Comparison of ENCODE assay signal across 8 cellular contexts in the genomic region with DNA sequence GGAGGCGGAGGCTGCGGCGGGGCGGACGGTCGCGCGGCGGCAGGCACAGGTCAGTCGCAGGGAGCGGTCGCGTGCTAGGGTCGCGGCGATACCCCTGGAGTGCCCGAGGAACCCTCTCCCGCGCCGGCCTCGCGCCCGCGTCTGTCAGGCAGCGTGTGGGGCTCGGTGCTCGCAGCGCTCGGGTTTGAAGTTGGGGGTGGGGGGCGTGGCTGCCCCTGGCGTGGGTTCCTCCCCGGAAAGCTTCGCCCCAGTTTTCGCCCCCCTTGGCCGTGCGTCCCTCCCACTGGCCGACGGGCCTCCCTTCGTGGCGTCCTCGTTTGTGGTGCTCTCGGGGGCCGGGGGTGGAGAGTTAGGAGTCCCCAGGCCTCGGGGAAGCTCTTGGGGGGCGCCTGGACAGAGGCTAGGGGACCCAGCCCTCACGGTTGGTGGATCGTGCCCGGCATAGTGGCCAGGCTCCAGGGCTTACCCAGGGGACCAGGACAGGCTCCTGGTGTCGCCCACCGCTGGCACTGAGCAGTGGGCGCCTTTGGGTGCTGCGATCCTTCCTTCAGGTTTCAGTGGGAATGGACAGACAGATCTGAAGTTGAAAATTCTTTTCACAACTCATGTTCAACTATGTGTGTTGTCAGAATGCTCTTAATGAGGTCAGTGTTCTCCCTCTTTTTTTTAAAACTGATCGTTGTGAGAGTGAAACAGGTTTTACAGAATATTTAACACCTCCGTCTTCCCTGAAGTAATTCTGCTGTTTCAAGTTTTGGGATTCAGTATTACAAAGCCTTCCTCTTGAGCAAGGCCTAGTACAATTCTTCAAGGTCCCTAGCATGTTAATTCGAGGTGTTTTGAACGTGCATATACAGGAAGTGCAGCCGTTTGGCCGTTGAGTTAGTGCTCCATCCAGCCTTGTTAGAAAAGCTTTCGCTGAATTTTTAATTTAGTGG. TPM values are rescaled to one million over a fixed set of nuclear protein-coding genes. Genes with fewer than 3 reads are reported as not detected.
DNase-seq lines count a peak whose midpoint lies in the region; ATAC-seq and TF ChIP-seq lines count a peak whose summit lies in the region.

No MANE protein-coding gene starts in this region.

- H3K9me3 ChIP-seq in Peyer's patch (no peaks in the 10 kb centered on the region), iPS-15b (ENCODE audit: control insufficient read depth, insufficient read depth, low read length) (no peaks in the 10 kb centered on the region)

- TF ChIP-seq CTCF in Peyer's patch (IDR thresholded peaks at IDR 0.05), result peak in 1 of 6 experiments; percentile 12

- no peaks in the 10 kb centered on the region for H3K27me3 ChIP-seq in Peyer's patch
- no peaks in the 10 kb centered on the region for H3K27me3 ChIP-seq in iPS-15b (ENCODE audit: control insufficient read depth, insufficient read depth, low read length)

- peak; percentile 37 for ATAC-seq in HG03025 (IDR thresholded peaks at IDR 0.05; ENCODE audit: low FRiP score, unreplicated experiment)
- no peak for ATAC-seq in GM18502 (IDR thresholded peaks at IDR 0.05; ENCODE audit: poor library complexity, unreplicated experiment)

- TF ChIP-seq POLR2A in Peyer's patch (IDR thresholded peaks at IDR 0.05), result peak; percentile 20 to 69

- peaks cover 0 to 9% (median 0%) of the 10 kb centered on the region in 3 donors for H3K36me3 ChIP-seq in Peyer's patch
- peaks cover 2% of the 10 kb centered on the region for H3K36me3 ChIP-seq in iPS-15b (ENCODE audit: control insufficient read depth, insufficient read depth, low read length)

- H3K4me1 Mint-ChIP-seq in activated naive CD8-positive, alpha-beta T cell treated with anti-CD3 and anti-CD28 coated beads for 36 hours, result peaks cover 15% of the 10 kb centered on the region

- peaks cover 25% of the 10 kb centered on the region for H3K36me3 Mint-ChIP-seq in activated naive CD8-positive, alpha-beta T cell treated with anti-CD3 and anti-CD28 coated beads for 36 hours

- peak overlapping the region; percentile 73 to 97 (median 92) for H3K4me3 ChIP-seq in Peyer's patch
- H3K4me3 ChIP-seq in iPS-15b (ENCODE audit: low read depth, low read length), result peak overlapping the region; percentile 91

- H3K9me3 Mint-ChIP-seq in activated naive CD8-positive, alpha-beta T cell treated with anti-CD3 and anti-CD28 coated beads for 36 hours, result no peaks in the 10 kb centered on the region

- H3K4me3 Mint-ChIP-seq in activated naive CD8-positive, alpha-beta T cell treated with anti-CD3 and anti-CD28 coated beads for 36 hours, result peak overlapping the region; percentile 89

- H3K27me3 Mint-ChIP-seq in activated naive CD8-positive, alpha-beta T cell treated with anti-CD3 and anti-CD28 coated beads for 36 hours, result no peaks in the 10 kb centered on the region

- H3K27ac Mint-ChIP-seq in activated naive CD8-positive, alpha-beta T cell treated with anti-CD3 and anti-CD28 coated beads for 36 hours, result peak overlapping the region; percentile 92

- peak overlapping the region; percentile 84 for H3K9ac ChIP-seq in iPS-15b (ENCODE audit: low read depth, low read length)

- peaks cover 0 to 13% (median 3%) of the 10 kb centered on the region in 4 donors for H3K4me1 ChIP-seq in Peyer's patch
- peaks cover 3% of the 10 kb centered on the region for H3K4me1 ChIP-seq in iPS-15b (ENCODE audit: control insufficient read depth, insufficient read depth, low read length)

- DNase-seq in activated T-cell treated with anti-CD3 and anti-CD28 coated beads for 24 hours (ENCODE audit: low read depth) (peak; percentile 46), Peyer's patch (peak in 2 of 3 donors; percentile 49 to 57)
- no peak for DNase-seq in activated T-cell treated with anti-CD3 and anti-CD28 coated beads, Interleukin-2, amount 50 U/mL, for 48 hours
- DNase-seq in activated naive CD8-positive, alpha-beta T cell treated with anti-CD3 and anti-CD28 coated beads for 36 hours, result peak; percentile 72
- DNase-seq in stimulated activated CD4-positive, alpha-beta T cell treated with anti-CD3 and anti-CD28 coated beads, Interleukin-15, amount 100 ng/mL, for 48 hours (ENCODE audit: low read depth in 2 of 2), result peak; percentile 28 to 40

- H3K27ac ChIP-seq in Peyer's patch, result peak overlapping the region; percentile 90 to 96 (median 94)

RNA-seq across cellular contexts. Expression of a gene that starts 0.6 kb away (rescaled TPM):
- 10 to 100 TPM; 28.9 to 49.5 (median 36.6) TPM for total RNA-seq in Peyer's patch
- total RNA-seq in activated naive CD8-positive, alpha-beta T cell treated with anti-CD3 and anti-CD28 coated beads for 36 hours, result 10 to 100 TPM; 46.9 to 47.1 TPM

Comparison
In these comparisons a context has a peak if more than half of its experiments do, and no peak if none do; other contexts are left out.
1. DNase-seq: peak in activated T-cell treated with anti-CD3 and anti-CD28 coated beads for 24 hours (single experiment), Peyer's patch (2 of 3), activated naive CD8-positive, alpha-beta T cell treated with anti-CD3 and anti-CD28 coated beads for 36 hours (single experiment) and stimulated activated CD4-positive, alpha-beta T cell treated with anti-CD3 and anti-CD28 coated beads, Interleukin-15, amount 100 ng/mL, for 48 hours (2 of 2); none in activated T-cell treated with anti-CD3 and anti-CD28 coated beads, Interleukin-2, amount 50 U/mL, for 48 hours (0 of 2).